In genomic region chr19:47436712-47437401, GRCh38 we compare ENCODE assay signal across 8 cellular contexts. TPM values are rescaled to one million over a fixed set of nuclear protein-coding genes. Genes with fewer than 3 reads are reported as not detected.
DNase-seq lines count a peak whose midpoint lies in the region; ATAC-seq and TF ChIP-seq lines count a peak whose summit lies in the region.

No MANE protein-coding gene starts in this region.

- POLR2A ChIA-PET in Caco-2 (lab: Charles Lee), result no interaction called here

- H3K27me3 ChIP-seq in Caco-2 (replicated peaks; ENCODE audit: control insufficient read depth, insufficient read depth, low read length), result no peaks in the 10 kb centered on the region; the same call in 1 of the 2 replicates

- DNase-seq in Caco-2, result peak; percentile 79 to 88
- DNase-seq in HK-2 (ENCODE audit: unreplicated experiment), result peak; percentile 80
- peak; percentile 63 to 71 for DNase-seq in NOMO-1 (lab: John Stamatoyannopoulos, UW; ENCODE audit: unreplicated experiment in 2 of 2)
- DNase-seq in activated CD8-positive, alpha-beta memory T cell treated with anti-CD3 and anti-CD28 coated beads for 4 hours (ENCODE audit: low read depth in 2 of 2), result peak; percentile 72 to 73
- peak; percentile 87 to 88 (median 87) for DNase-seq in effector memory CD8-positive, alpha-beta T cell
- DNase-seq in mesothelial cell of epicardium (ENCODE audit: low spot score in 2 of 2, unreplicated experiment in 2 of 2), result peak in 1 of 2 experiments; percentile 89
- peak; percentile 64 to 88 for DNase-seq in stimulated activated CD8-positive, alpha-beta memory T cell treated with anti-CD3 and anti-CD28 coated beads, Interleukin-4, amount 100 ng/mL, for 4 hours (ENCODE audit: low read depth in 2 of 2, low spot score in 1 of 2)

- CTCF ChIA-PET in Caco-2 (lab: Charles Lee), result interaction anchor here (0.5 to 2.0 kb wide), 49 partner anchors 9 to 1677 kb away, joined by 3 to 82 read pairs (median 5); partner anchors contain the start of genes CCDC9, DHX34, KPTN and LIN7B

- no peaks in the 10 kb centered on the region for H3K4me1 Mint-ChIP-seq in Caco-2 (ENCODE audit: low read depth, unreplicated experiment)
- peaks cover 18 to 22% of the 10 kb centered on the region in 2 donors for H3K4me1 Mint-ChIP-seq in effector memory CD8-positive, alpha-beta T cell (ENCODE audit: low read depth in 2 of 2)
- no peaks in the 10 kb centered on the region for H3K4me1 Mint-ChIP-seq in mesothelial cell of epicardium

- no peaks in the 10 kb centered on the region for H3K36me3 ChIP-seq in Caco-2 (ENCODE audit: control insufficient read depth, insufficient read depth, low read length)

- no peak overlapping the region for H3K4me3 ChIP-seq in Caco-2 (ENCODE audit: low read depth, low read length)

- intact Hi-C loops in Caco-2 (cut with micrococcal nuclease; ENCODE audit: unreplicated experiment), result loop anchor here (1.0 to 5.0 kb wide), 5 partner anchors 47 to 270 kb away; partner anchors contain the start of genes KPTN and NAPA

- H3K27ac Mint-ChIP-seq in Caco-2 (ENCODE audit: unreplicated experiment) (no peak overlapping the region), mesothelial cell of epicardium (no peak overlapping the region)
- H3K27ac Mint-ChIP-seq in effector memory CD8-positive, alpha-beta T cell, result no peak overlapping the region

- BruUV-seq in Caco-2 (replicated peaks; lab: Mats Ljungman, UMichigan), result no TSS peak

- no peaks in the 10 kb centered on the region for H3K36me3 Mint-ChIP-seq in Caco-2 (ENCODE audit: insufficient read depth, unreplicated experiment)
- no peaks in the 10 kb centered on the region for H3K36me3 Mint-ChIP-seq in effector memory CD8-positive, alpha-beta T cell (ENCODE audit: insufficient read depth)
- no peaks in the 10 kb centered on the region for H3K36me3 Mint-ChIP-seq in mesothelial cell of epicardium

- H3K27me3 Mint-ChIP-seq in Caco-2 (ENCODE audit: insufficient read depth, unreplicated experiment) (peaks cover 6% of the 10 kb centered on the region), mesothelial cell of epicardium (ENCODE audit: low read depth) (peaks cover 38% of the 10 kb centered on the region)
- peaks cover 59 to 80% of the 10 kb centered on the region in 2 donors for H3K27me3 Mint-ChIP-seq in effector memory CD8-positive, alpha-beta T cell

- ATAC-seq in effector memory CD8-positive, alpha-beta T cell (replicated peaks), result peak; percentile 87
- ATAC-seq in GM19351 (IDR thresholded peaks at IDR 0.05; ENCODE audit: unreplicated experiment), result no peak

- H3K9me3 Mint-ChIP-seq in Caco-2 (ENCODE audit: unreplicated experiment) (no peaks in the 10 kb centered on the region), mesothelial cell of epicardium (no peaks in the 10 kb centered on the region)
- H3K9me3 Mint-ChIP-seq in effector memory CD8-positive, alpha-beta T cell, result no peaks in the 10 kb centered on the region

- no peak overlapping the region for H3K4me3 Mint-ChIP-seq in Caco-2 (ENCODE audit: unreplicated experiment)
- H3K4me3 Mint-ChIP-seq in effector memory CD8-positive, alpha-beta T cell, result peak overlapping the region; percentile 11 to 29
- H3K4me3 Mint-ChIP-seq in mesothelial cell of epicardium, result no peak overlapping the region

- H3K9me3 ChIP-seq in Caco-2, result no peaks in the 10 kb centered on the region

- TF ChIP-seq CTCF in Caco-2 (IDR thresholded peaks at IDR 0.05; ENCODE audit: insufficient read depth in 1 of 2, low read depth in 1 of 2, low read length in 1 of 2, severe bottlenecking in 1 of 2, unreplicated experiment in 1 of 2), result peak; percentile 93 to 96
- TF ChIP-seq CTCF in mesothelial cell of epicardium (IDR thresholded peaks at IDR 0.05; ENCODE audit: unreplicated experiment), result peak; percentile 88

- no peaks in the 10 kb centered on the region for H3K4me1 ChIP-seq in Caco-2

RNA-seq across cellular contexts. Expression of gene MEIS3, which starts 17.5 kb away (rescaled TPM):
- total RNA-seq in Caco-2 (2022) (16.2 and 16.8 TPM in 2 replicates), mesothelial cell of epicardium (268 to 277 TPM (median 273 TPM) in 3 replicates)

RNA-seq across cellular contexts. Expression of gene SLC8A2, which starts 34.8 kb away (rescaled TPM):
- total RNA-seq in Caco-2 (2022) (1.2 and 1.3 TPM in 2 replicates), mesothelial cell of epicardium (2.2 to 3.7 TPM (median 2.5 TPM) in 3 replicates)

RNA-seq across cellular contexts. Expression of gene KPTN, which starts 47.2 kb away (rescaled TPM):
- 19.7 and 20.6 TPM in 2 replicates for total RNA-seq in Caco-2 (2022)
- total RNA-seq in mesothelial cell of epicardium, result 18.4 to 20.4 TPM (median 20.1 TPM) in 3 replicates

Comparison
In these comparisons a context has a peak if more than half of its experiments do, and no peak if none do; other contexts are left out.
1. H3K4me3 Mint-ChIP-seq: peak in effector memory CD8-positive, alpha-beta T cell (2 of 2); none in Caco-2 (single experiment) and mesothelial cell of epicardium (single experiment).
2. RNA of gene MEIS3, which starts 17.5 kb away (total RNA-seq): 268 to 277 TPM in mesothelial cell of epicardium; 16.2 to 16.8 TPM in Caco-2; every median in the first group is over 10 times any median in the second.